Comparison of ENCODE assay signal across 13 cellular contexts in the genomic region with DNA sequence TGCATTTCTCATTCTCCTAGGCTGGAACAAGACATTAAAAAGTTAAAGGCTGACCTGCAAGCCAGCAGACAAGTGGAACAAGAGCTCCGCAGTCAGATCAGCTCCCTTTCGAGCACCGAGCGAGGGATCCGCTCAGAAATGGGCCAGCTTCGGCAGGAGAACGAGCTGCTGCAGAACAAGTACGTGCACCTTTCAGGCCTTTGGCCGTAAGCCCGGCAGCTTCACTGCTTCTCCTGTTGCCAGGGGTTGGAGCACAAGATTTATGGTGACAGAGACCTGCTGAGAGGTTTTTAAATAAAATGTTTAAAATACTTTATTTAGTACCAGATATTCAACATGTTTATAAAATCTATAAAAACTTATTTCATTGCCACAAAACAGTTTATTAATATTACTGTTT. TPM values are rescaled to one million over a fixed set of nuclear protein-coding genes. Genes with fewer than 3 reads are reported as not detected.
A peak's percentile ranks its signal among the peaks of the same experiment; 100 is the strongest.
DNase-seq lines count a peak whose midpoint lies in the region; ATAC-seq, FAIRE-seq and TF ChIP-seq lines count a peak whose summit lies in the region.
"Had no signal": no experiment of that assay in that cellular context is flagged by ENCODE, and none has a peak within 500 bp of the region (broad histone marks: within the 10 kb centered on the region; RNA-seq: fewer than 3 reads in every experiment).

No MANE protein-coding gene starts in this region.

- TF ChIP-seq CTCF in K562 (IDR thresholded peaks at IDR 0.05 in 2 of 3, conservative IDR thresholded peaks at IDR 0.05 in 1 of 3; ENCODE audit: insufficient read depth in 2 of 3, low read depth in 1 of 3, low read length in 3 of 3), result no peak
- TF ChIP-seq CTCF in testis (IDR thresholded peaks at IDR 0.05), result no peak

- H3K79me2 ChIP-seq in K562 (ENCODE audit: control insufficient read depth, insufficient read depth, low read length), result peaks cover 47% of the 10 kb centered on the region

- no peaks in the 10 kb centered on the region for H3K9me1 ChIP-seq in K562 (ENCODE audit: control insufficient read depth, insufficient read depth, low read length)

- no peak overlapping the region for H3K4me2 ChIP-seq in K562 (ENCODE audit: insufficient read depth, low read length)

- in situ Hi-C loops in K562 (cut with MboI), result no loop called here

- intact Hi-C loops in K562 (cut with micrococcal nuclease) (no loop called here), left colon (cut with DNase I, micrococcal nuclease) (no loop called here), testis (cut with DNase I; ENCODE audit: low total_unique reads) (no loop called here)

- H3K27me3 ChIP-seq in K562 (ENCODE audit: control insufficient read depth in 2 of 2, insufficient read depth in 2 of 2, low read length in 2 of 2), result no peaks in the 10 kb centered on the region
- H3K27me3 ChIP-seq in testis, result no peaks in the 10 kb centered on the region
- H3K27me3 ChIP-seq: MG63, neutrophil had no signal

- FAIRE-seq in K562 (lab: Jason Lieb, UNC), result no peak

- POLR2A ChIA-PET in K562 (lab: Yijun Ruan, JAX), result interaction anchor here (0.8 to 1.1 kb wide), 2 partner anchors 47 to 237 kb away, joined by 3 to 4 read pairs; a partner anchor contains a TSS

- H3K4me1 ChIP-seq in K562 (replicated peaks in 1 of 2; ENCODE audit: control insufficient read depth in 2 of 2, insufficient read depth in 2 of 2, low read length in 2 of 2) (peaks cover 7 to 28% of the 10 kb centered on the region in 2 experiments; a peak in 3 of 5 replicates), testis (peaks cover 6% of the 10 kb centered on the region)

- H4K20me1 ChIP-seq in K562 (replicated peaks; ENCODE audit: control insufficient read depth, insufficient read depth, low read length), result no peaks in the 10 kb centered on the region

- ATAC-seq in K562, result no peak
- peak; percentile 71 for ATAC-seq in left colon
- no peak for ATAC-seq in GM18868 (IDR thresholded peaks at IDR 0.05; ENCODE audit: unreplicated experiment)
- ATAC-seq: SK-N-SH treated with all-trans-retinoic acid at 6 μM for 48 hours had no signal

- 91% methylated on average over 10 of the region's 10 CpGs for WGBS in K562 (ENCODE audit: insufficient coverage, low coverage, missing lambda C conversion rate)
- 46 to 66% methylated on average over 10 of the region's 10 CpGs for WGBS in testis, 2 donors

- TF ChIP-seq POLR2A in K562 (conservative IDR thresholded peaks at IDR 0.05), result no peak
- no peak for TF ChIP-seq POLR2A in testis (IDR thresholded peaks at IDR 0.05)

- H3K9me3 ChIP-seq in K562 (replicated peaks; ENCODE audit: control insufficient read depth, insufficient read depth, low read depth, low read length), result no peaks in the 10 kb centered on the region
- H3K9me3 ChIP-seq in testis, result no peaks in the 10 kb centered on the region
- H3K9me3 ChIP-seq: MG63, neutrophil had no signal

- H3K36me3 ChIP-seq in K562 (ENCODE audit: control insufficient read depth, insufficient read depth, low read length) (peaks cover 66% of the 10 kb centered on the region), testis (ENCODE audit: low read depth, missing control alignments) (no peaks in the 10 kb centered on the region)

- TF ChIP-seq EP300 in K562 (IDR thresholded peaks at IDR 0.05; ENCODE audit: low read length), result no peak

- peak overlapping the region in 1 of 2 experiments; percentile 80; a peak in 1 of 4 replicates for H3K9ac ChIP-seq in K562 (ENCODE audit: insufficient read depth in 1 of 2, low read depth in 2 of 2, low read length in 2 of 2)

- no peak overlapping the region for H2AFZ ChIP-seq in K562 (ENCODE audit: low read depth, low read length)

- no peak overlapping the region for H3K4me3 ChIP-seq in K562
- no peak overlapping the region for H3K4me3 ChIP-seq in testis
- H3K4me3 ChIP-seq: MG63 had no signal

- DNase-seq in NCI-H1092 (lab: John Stamatoyannopoulos, UW) (peak; percentile 54), K562 (ENCODE audit: extremely low read depth in 1 of 4, low spot score in 3 of 4) (no peak), left colon (peak; percentile 41 to 47), testis (peak; percentile 54), NOMO-1 (lab: John Stamatoyannopoulos, UW; ENCODE audit: unreplicated experiment in 2 of 2) (no peak), cerebellum (ENCODE audit: low spot score) (no peak)
- DNase-seq: activated CD4-positive, alpha-beta memory T cell treated with anti-CD3 and anti-CD28 coated beads, Interleukin-2, amount 10 ng/mL, durations not matched to agents 7 days and 5 days; amniotic stem cell; MG63; stimulated activated CD4-positive, alpha-beta T cell treated with anti-CD3 and anti-CD28 coated beads, Interleukin-12 subunit alpha, Interleukin-12 subunit beta, amount 100 ng/mL, for 4 hours had no signal

- no TSS peak for BruUV-seq in K562 (replicated peaks; lab: Mats Ljungman, UMichigan)

- H3K27ac ChIP-seq in K562 (ENCODE audit: extremely low read depth, low read depth, low read length), result no peak overlapping the region
- H3K27ac ChIP-seq in testis, result no peak overlapping the region
- H3K27ac ChIP-seq: neutrophil had no signal

- CTCF ChIA-PET in K562 (lab: Yijun Ruan, JAX; ENCODE audit: low intra/inter-chr PET ratio), result no interaction called here

- no peak for TF ChIP-seq RAD21 in K562 (CRISPR knock-in tag; conservative IDR thresholded peaks at IDR 0.05 in 1 of 2, IDR thresholded peaks at IDR 0.05 in 1 of 2)

TF ChIP-seq in K562, 482 proteins besides CTCF, POLR2A, EP300 and RAD21 (continues in another document):
- no peak for TF ChIP-seq HEY1 (CRISPR knock-in tag; IDR thresholded peaks at IDR 0.05; ENCODE audit: borderline replicate concordance)
- TF ChIP-seq, protein P1, sequence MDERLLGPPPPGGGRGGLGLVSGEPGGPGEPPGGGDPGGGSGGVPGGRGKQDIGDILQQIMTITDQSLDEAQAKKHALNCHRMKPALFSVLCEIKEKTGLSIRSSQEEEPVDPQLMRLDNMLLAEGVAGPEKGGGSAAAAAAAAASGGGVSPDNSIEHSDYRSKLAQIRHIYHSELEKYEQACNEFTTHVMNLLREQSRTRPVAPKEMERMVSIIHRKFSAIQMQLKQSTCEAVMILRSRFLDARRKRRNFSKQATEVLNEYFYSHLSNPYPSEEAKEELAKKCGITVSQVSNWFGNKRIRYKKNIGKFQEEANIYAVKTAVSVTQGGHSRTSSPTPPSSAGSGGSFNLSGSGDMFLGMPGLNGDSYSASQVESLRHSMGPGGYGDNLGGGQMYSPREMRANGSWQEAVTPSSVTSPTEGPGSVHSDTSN (CRISPR knock-in tag; IDR thresholded peaks at IDR 0.05; ENCODE audit: low read depth), result no peak
- TF ChIP-seq, protein P1 (tag; conservative IDR thresholded peaks at IDR 0.05; ENCODE audit: low read depth), result peak; percentile 57

RNA-seq across cellular contexts. Expression of a gene that starts 53.4 kb away (rescaled TPM):
- 18.4 and 45.3 TPM in 2 replicates for total RNA-seq in K562 (2011; cell fraction: chromatin; rRNA removed; ENCODE audit: low replicate concordance)
- total RNA-seq in K562 (2011; cell fraction: nucleolus; rRNA removed), result 18.0 and 21.1 TPM in 2 replicates
- 26.7 and 32.7 TPM in 2 replicates for total RNA-seq in K562 (2011; cell fraction: nucleoplasm; rRNA removed)
- total RNA-seq in K562 (2014; rRNA removed) (20.0 and 21.7 TPM in 2 replicates), K562 (2014; rRNA removed; fragmentation: Illumina TruSeq; extraction: Trizol) (25.2 and 32.1 TPM in 2 replicates), K562 (2015; rRNA removed; fragmentation: Illumina TruSeq; extraction: Trizol) (22.6 and 25.1 TPM in 2 replicates), K562 (2021) (21.8 and 26.2 TPM in 2 replicates), left colon (10 to 100 TPM; 19.4 to 25.9 TPM), testis (10 to 100 TPM; 22.1 to 25.4 TPM), cerebellum (36.7 TPM)
- polyA plus RNA-seq in K562 (2011; rRNA removed) (16.2 and 16.5 TPM in 2 replicates), K562 (2014; fragmentation: Illumina TruSeq; extraction: Trizol) (22.5 and 28.4 TPM in 2 replicates), K562 (2014; fragmentation: Nextera tagmentation; extraction: Ambion mirVana) (1 to 10 TPM; 4.6 to 5.1 TPM), K562 (2014; rRNA removed) (15.4 and 18.9 TPM in 2 replicates), testis (ENCODE audit: insufficient read depth, low read depth, low replicate concordance) (51.3 TPM)
- 5.5 and 9.0 TPM in 2 replicates for polyA plus RNA-seq in K562 (2011; cell fraction: cytosol; rRNA removed)
- 13.6 and 15.9 TPM in 2 replicates for polyA plus RNA-seq in K562 (2011; cell fraction: nucleus; rRNA removed)
- polyA plus RNA-seq in K562 (2012), result 17.2 and 17.8 TPM in 2 replicates
- polyA minus RNA-seq in K562 (2011; rRNA and poly(A)+ RNA removed), result 16.1 and 20.4 TPM in 2 replicates
- polyA minus RNA-seq in K562 (2011; cell fraction: cytosol; rRNA and poly(A)+ RNA removed), result 8.4 and 9.4 TPM in 2 replicates
- 5.3 and 10.9 TPM in 2 replicates for polyA minus RNA-seq in K562 (2011; cell fraction: nucleus; rRNA and poly(A)+ RNA removed)

RNA-seq across cellular contexts. Expression of a gene that starts 59.3 kb away (rescaled TPM):
- 30.0 and 73.0 TPM in 2 replicates for total RNA-seq in K562 (2011; cell fraction: chromatin; rRNA removed; ENCODE audit: low replicate concordance)
- 38.5 and 41.1 TPM in 2 replicates for total RNA-seq in K562 (2011; cell fraction: nucleolus; rRNA removed)
- total RNA-seq in K562 (2011; cell fraction: nucleoplasm; rRNA removed), result 33.9 and 37.2 TPM in 2 replicates
- 14.2 and 19.0 TPM in 2 replicates for total RNA-seq in K562 (2014; rRNA removed)
- total RNA-seq in K562 (2014; rRNA removed; fragmentation: Illumina TruSeq; extraction: Trizol), result 10.9 and 13.0 TPM in 2 replicates
- total RNA-seq in K562 (2015; rRNA removed; fragmentation: Illumina TruSeq; extraction: Trizol), result 16.3 and 17.7 TPM in 2 replicates
- total RNA-seq in K562 (2021), result 28.8 and 29.2 TPM in 2 replicates
- polyA plus RNA-seq in K562 (2011; rRNA removed), result 16.2 and 25.0 TPM in 2 replicates
- 22.4 and 23.7 TPM in 2 replicates for polyA plus RNA-seq in K562 (2011; cell fraction: cytosol; rRNA removed)
- polyA plus RNA-seq in K562 (2011; cell fraction: nucleus; rRNA removed), result 69.9 and 75.9 TPM in 2 replicates
- 24.3 and 30.1 TPM in 2 replicates for polyA plus RNA-seq in K562 (2012)
- 26.8 and 29.6 TPM in 2 replicates for polyA plus RNA-seq in K562 (2014; fragmentation: Illumina TruSeq; extraction: Trizol)
- 1 to 10 TPM in 1 of 2 experiments, under 1 TPM in 1; 0.56 to 1.4 TPM for polyA plus RNA-seq in K562 (2014; fragmentation: Nextera tagmentation; extraction: Ambion mirVana)
- polyA plus RNA-seq in K562 (2014; rRNA removed), result 22.2 and 25.7 TPM in 2 replicates
- 11.8 and 12.8 TPM in 2 replicates for polyA minus RNA-seq in K562 (2011; rRNA and poly(A)+ RNA removed)
- polyA minus RNA-seq in K562 (2011; cell fraction: cytosol; rRNA and poly(A)+ RNA removed), result 11.8 and 16.7 TPM in 2 replicates
- polyA minus RNA-seq in K562 (2011; cell fraction: nucleus; rRNA and poly(A)+ RNA removed), result 6.9 and 14.2 TPM in 2 replicates
- 10 to 100 TPM; 37.7 to 40.2 TPM for total RNA-seq in left colon
- 10 to 100 TPM; 16.6 to 19.8 TPM for total RNA-seq in testis
- polyA plus RNA-seq in testis (ENCODE audit: insufficient read depth, low read depth, low replicate concordance), result 11.7 TPM
- total RNA-seq in cerebellum, result 3.1 TPM

Comparison
In these comparisons a context has a peak if more than half of its experiments do, and no peak if none do; other contexts are left out.
1. DNase-seq: peak in NCI-H1092 (single experiment), left colon (2 of 2) and testis (single experiment); none in K562 (0 of 4), NOMO-1 (0 of 2) and cerebellum (single experiment).